In the genomic region with DNA sequence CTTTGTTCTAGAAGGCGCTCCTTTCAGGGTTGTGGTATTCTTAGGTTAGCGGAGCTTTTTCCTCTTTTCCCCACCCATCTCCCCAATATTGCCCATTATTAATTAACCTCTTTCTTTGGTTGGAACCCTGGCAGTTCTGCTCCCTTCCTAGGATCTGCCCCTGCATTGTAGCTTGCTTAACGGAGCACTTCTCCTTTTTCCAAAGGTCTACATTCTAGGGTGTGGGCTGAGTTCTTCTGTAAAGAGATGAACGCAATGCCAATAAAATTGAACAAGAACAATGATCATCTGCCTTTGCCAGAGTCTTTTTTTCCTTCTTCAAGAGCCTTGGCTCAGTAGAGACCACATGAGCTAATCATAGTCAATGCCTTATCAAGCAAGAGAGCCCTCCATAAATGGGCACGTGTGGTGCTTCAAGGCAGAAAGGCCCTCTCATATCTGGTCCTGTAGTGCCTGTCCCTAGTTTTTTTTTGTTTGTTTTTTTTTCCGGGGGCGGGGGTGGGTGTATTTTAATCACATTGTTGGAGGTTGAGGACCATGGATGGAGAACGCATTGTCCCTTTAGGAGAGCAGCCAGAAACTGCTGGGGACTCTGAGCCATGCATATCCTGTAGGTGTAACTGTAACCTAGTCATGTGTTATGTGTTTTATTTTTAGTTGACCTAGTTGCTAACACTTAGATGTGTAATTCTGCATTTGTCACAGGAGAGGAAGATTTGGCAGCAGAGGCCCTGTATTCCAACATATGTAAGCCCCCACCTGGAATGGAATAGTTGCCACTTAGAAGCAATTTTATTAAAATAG, we compare ENCODE assay signal across 19 cellular contexts.
DNase-seq lines count a peak whose midpoint lies in the region; ATAC-seq and TF ChIP-seq lines count a peak whose summit lies in the region.
"Had no signal": no experiment of that assay in that cellular context is flagged by ENCODE, and none has a peak within 500 bp of the region (broad histone marks: within the 10 kb centered on the region; RNA-seq: fewer than 3 reads in every experiment).

No MANE protein-coding gene starts in this region.

- no peak overlapping the region for H3K4me3 ChIP-seq in subcutaneous abdominal adipose tissue (ENCODE audit: low read depth in 1 of 5, low read length in 5 of 5)
- H3K4me3 ChIP-seq: hepatocyte, PC-9 had no signal

- H3K9ac ChIP-seq in subcutaneous abdominal adipose tissue (ENCODE audit: low read length in 5 of 5): no peak overlapping the region

- H3K27me3 ChIP-seq in subcutaneous abdominal adipose tissue (ENCODE audit: control insufficient read depth in 5 of 5, insufficient read depth in 4 of 5, low read length in 5 of 5): no peaks in the 10 kb centered on the region
- H3K27me3 ChIP-seq: hepatocyte had no signal

- peaks cover 18 to 71% (median 47%) of the 10 kb centered on the region in 5 donors for H3K36me3 ChIP-seq in subcutaneous abdominal adipose tissue (ENCODE audit: control insufficient read depth in 5 of 5, insufficient read depth in 5 of 5, low read length in 5 of 5)

- H3K9me3 ChIP-seq in subcutaneous abdominal adipose tissue (ENCODE audit: control insufficient read depth in 5 of 5, low read length in 5 of 5): no peaks in the 10 kb centered on the region

- CTCF ChIA-PET in activated CD4-positive, alpha-beta T cell treated with anti-CD3 and anti-CD28 coated beads for 36 hours (lab: Charles Lee): interaction anchor here (0.9 kb wide), 1 partner anchor 9 kb away, joined by 3 read pairs; no protein-coding TSS in a partner anchor

- ATAC-seq in activated CD4-positive, alpha-beta T cell treated with anti-CD3 and anti-CD28 coated beads for 36 hours: no peak
- ATAC-seq in left cardiac atrium (peak; percentile 73 to 75), GM19328 (IDR thresholded peaks at IDR 0.05; ENCODE audit: unreplicated experiment) (no peak)

- no peaks in the 10 kb centered on the region for H3K4me1 Mint-ChIP-seq in activated CD4-positive, alpha-beta T cell treated with anti-CD3 and anti-CD28 coated beads for 36 hours
- H3K4me1 Mint-ChIP-seq in HFFc6 (ENCODE audit: low read depth): no peaks in the 10 kb centered on the region

- peaks cover 5 to 30% (median 28%) of the 10 kb centered on the region in 5 donors for H3K4me1 ChIP-seq in subcutaneous abdominal adipose tissue (ENCODE audit: control insufficient read depth in 5 of 5, insufficient read depth in 5 of 5, low read length in 5 of 5)

- H3K27ac Mint-ChIP-seq in activated CD4-positive, alpha-beta T cell treated with anti-CD3 and anti-CD28 coated beads for 36 hours: peak overlapping the region; percentile 22
- no peak overlapping the region for H3K27ac Mint-ChIP-seq in HFFc6

- no peak for TF ChIP-seq CTCF in HFFc6 (IDR thresholded peaks at IDR 0.05)

- POLR2A ChIA-PET in activated CD4-positive, alpha-beta T cell treated with anti-CD3 and anti-CD28 coated beads for 36 hours (lab: Charles Lee): no interaction called here

- intact Hi-C loops in activated CD4-positive, alpha-beta T cell treated with anti-CD3 and anti-CD28 coated beads for 36 hours (cut with DNase I, micrococcal nuclease): no loop called here
- intact Hi-C loops in left cardiac atrium (cut with DNase I): no loop called here

- H3K4me3 Mint-ChIP-seq in activated CD4-positive, alpha-beta T cell treated with anti-CD3 and anti-CD28 coated beads for 36 hours: no peak overlapping the region
- no peak overlapping the region for H3K4me3 Mint-ChIP-seq in HFFc6

- H3K27me3 Mint-ChIP-seq in activated CD4-positive, alpha-beta T cell treated with anti-CD3 and anti-CD28 coated beads for 36 hours: no peaks in the 10 kb centered on the region
- H3K27me3 Mint-ChIP-seq in HFFc6 (ENCODE audit: insufficient read depth): peaks cover 3% of the 10 kb centered on the region; the same call in 1 of the 2 replicates

- peaks cover 67% of the 10 kb centered on the region for H3K36me3 Mint-ChIP-seq in activated CD4-positive, alpha-beta T cell treated with anti-CD3 and anti-CD28 coated beads for 36 hours (ENCODE audit: low read depth)
- H3K36me3 Mint-ChIP-seq in HFFc6 (ENCODE audit: low read depth): peaks cover 56% of the 10 kb centered on the region

- H3K27ac ChIP-seq in subcutaneous abdominal adipose tissue (ENCODE audit: low read depth, low read length): peak overlapping the region; percentile 69
- H3K27ac ChIP-seq: 22Rv1, C4-2B, hepatocyte, PC-9 had no signal

- no peak for DNase-seq in activated CD4-positive, alpha-beta T cell treated with anti-CD3 and anti-CD28 coated beads for 36 hours
- DNase-seq in activated CD4-positive, alpha-beta T cell treated with anti-CD3 and anti-CD28 coated beads, Interleukin-2, amount 50 U/mL, for 1 hour: no peak
- DNase-seq in SIG-M5 treated with dmso at 0.1 percent for 504 hours (lab: John Stamatoyannopoulos, UW; ENCODE audit: unreplicated experiment) (peak; percentile 70), left cardiac atrium (peak; percentile 28), HFFc6 (no peak), NCI-H2107 treated with DMSO at 0.1 percent for 48 hours (lab: John Stamatoyannopoulos, UW; ENCODE audit: unreplicated experiment) (no peak)
- DNase-seq: activated CD8-positive, alpha-beta memory T cell treated with anti-CD3 and anti-CD28 coated beads for 24 hours; activated gamma-delta T cell treated with Interleukin-2 at 50 U/mL for 16 hours; DND-41; effector CD8-positive, alpha-beta T cell; NCI-H1694 treated with DMSO at 0.1 percent for 48 hours; NCI-H524 treated with DMSO at 0.1 percent for 48 hours; PC-9; posterior cingulate gyrus had no signal

- no peaks in the 10 kb centered on the region for H3K9me3 Mint-ChIP-seq in activated CD4-positive, alpha-beta T cell treated with anti-CD3 and anti-CD28 coated beads for 36 hours (ENCODE audit: low read depth)
- no peaks in the 10 kb centered on the region for H3K9me3 Mint-ChIP-seq in HFFc6

Comparison
In these comparisons a context has a peak if more than half of its experiments do, and no peak if none do; other contexts are left out.
1. ATAC-seq: peak in left cardiac atrium (2 of 2); none in activated CD4-positive, alpha-beta T cell treated with anti-CD3 and anti-CD28 coated beads for 36 hours (single experiment) and GM19328 (single experiment).
2. DNase-seq: peak in SIG-M5 treated with dmso at 0.1 percent for 504 hours (single experiment) and left cardiac atrium (single experiment); none in activated CD4-positive, alpha-beta T cell treated with anti-CD3 and anti-CD28 coated beads for 36 hours (single experiment), activated CD4-positive, alpha-beta T cell treated with anti-CD3 and anti-CD28 coated beads, Interleukin-2, amount 50 U/mL, for 1 hour (single experiment), HFFc6 (single experiment) and NCI-H2107 treated with DMSO at 0.1 percent for 48 hours (single experiment).